In genomic region chr17:15490634-15491261, GRCh38 we compare ENCODE assay signal across 8 cellular contexts. TPM values are rescaled to one million over a fixed set of nuclear protein-coding genes. Genes with fewer than 3 reads are reported as not detected.
DNase-seq lines count a peak whose midpoint lies in the region; ATAC-seq and TF ChIP-seq lines count a peak whose summit lies in the region.

No MANE protein-coding gene starts in this region.

- no peaks in the 10 kb centered on the region for H3K36me3 ChIP-seq in Caco-2 (ENCODE audit: control insufficient read depth, insufficient read depth, low read length)
- H3K36me3 ChIP-seq in PC-9 (ENCODE audit: low read depth) = no peaks in the 10 kb centered on the region
- no peaks in the 10 kb centered on the region for H3K36me3 ChIP-seq in esophagus (ENCODE audit: control insufficient read depth in 2 of 2, insufficient read depth in 2 of 2, low read length in 1 of 2)

- no peak overlapping the region for H2AFZ ChIP-seq in PC-9

- CTCF ChIA-PET in Caco-2 (lab: Charles Lee) = interaction anchor here (1.4 kb wide), 1 partner anchor 12 kb away, joined by 4 read pairs; no protein-coding TSS in a partner anchor
- CTCF ChIA-PET in PC-9 (lab: Charles Lee) = interaction anchor here (1.2 kb wide), 1 partner anchor 12 kb away, joined by 6 read pairs; no protein-coding TSS in a partner anchor

- H3K4me3 ChIP-seq in Caco-2 (ENCODE audit: low read depth, low read length) (no peak overlapping the region), PC-9 (no peak overlapping the region), esophagus (ENCODE audit: low read depth in 1 of 2, low read length in 2 of 2) (no peak overlapping the region)

- H3K27ac Mint-ChIP-seq in Caco-2 (ENCODE audit: unreplicated experiment) = no peak overlapping the region

- H3K27ac ChIP-seq in PC-9 = no peak overlapping the region
- H3K27ac ChIP-seq in esophagus (ENCODE audit: low read depth in 2 of 2, low read length in 1 of 2) = peak overlapping the region; percentile 29 to 37

- no peaks in the 10 kb centered on the region for H4K20me1 ChIP-seq in PC-9 (ENCODE audit: insufficient read depth)

- no peaks in the 10 kb centered on the region for H3F3A ChIP-seq in PC-9 (ENCODE audit: insufficient read depth, low read depth)

- H3K4me2 ChIP-seq in PC-9 = no peak overlapping the region

- no peaks in the 10 kb centered on the region for H3K27me3 Mint-ChIP-seq in Caco-2 (ENCODE audit: insufficient read depth, unreplicated experiment)

- no peaks in the 10 kb centered on the region for H3K36me3 Mint-ChIP-seq in Caco-2 (ENCODE audit: insufficient read depth, unreplicated experiment)

- POLR2A ChIA-PET in Caco-2 (lab: Charles Lee) (no interaction called here), PC-9 (lab: Charles Lee; ENCODE audit: unreplicated experiment) (interaction anchor here (0.6 kb wide), 1 partner anchor 33 kb away, joined by 3 read pairs; no protein-coding TSS in a partner anchor)

- DNase-seq in Caco-2 = peak; percentile 1 to 57
- DNase-seq in PC-9 = peak in 1 of 2 experiments; percentile 77
- peak; percentile 83 for DNase-seq in mucosa of gallbladder (ENCODE audit: low spot score)

- no peak for ATAC-seq in GM19035 (IDR thresholded peaks at IDR 0.05; ENCODE audit: unreplicated experiment)
- no peak for ATAC-seq in GM18517 (IDR thresholded peaks at IDR 0.05; ENCODE audit: unreplicated experiment)
- ATAC-seq in GM19023 (IDR thresholded peaks at IDR 0.05; ENCODE audit: unreplicated experiment) = no peak
- ATAC-seq in GM18907 (IDR thresholded peaks at IDR 0.05; ENCODE audit: unreplicated experiment) = no peak

- H3K27me3 ChIP-seq in Caco-2 (replicated peaks; ENCODE audit: control insufficient read depth, insufficient read depth, low read length) (no peaks in the 10 kb centered on the region), PC-9 (ENCODE audit: insufficient read depth, low read depth) (no peaks in the 10 kb centered on the region), esophagus (ENCODE audit: control insufficient read depth in 1 of 2, insufficient read depth in 2 of 2, low read length in 2 of 2) (no peaks in the 10 kb centered on the region)

- H3K4me1 Mint-ChIP-seq in Caco-2 (ENCODE audit: low read depth, unreplicated experiment) = peaks cover 11% of the 10 kb centered on the region

- H3K4me1 ChIP-seq in Caco-2 (no peaks in the 10 kb centered on the region), PC-9 (replicated peaks; ENCODE audit: insufficient read depth) (no peaks in the 10 kb centered on the region), esophagus (ENCODE audit: control insufficient read depth in 2 of 2, insufficient read depth in 2 of 2, low read length in 1 of 2) (no peaks in the 10 kb centered on the region)

- TF ChIP-seq CTCF in Caco-2 (IDR thresholded peaks at IDR 0.05; ENCODE audit: insufficient read depth in 1 of 2, low read depth in 1 of 2, low read length in 1 of 2, severe bottlenecking in 1 of 2, unreplicated experiment in 1 of 2) (no peak), PC-9 (conservative IDR thresholded peaks at IDR 0.05) (no peak)

- no peaks in the 10 kb centered on the region for H3K9me3 Mint-ChIP-seq in Caco-2 (ENCODE audit: unreplicated experiment)

- no peak overlapping the region for H3K4me3 Mint-ChIP-seq in Caco-2 (ENCODE audit: unreplicated experiment)

- no peaks in the 10 kb centered on the region for H3K9me2 ChIP-seq in PC-9 (ENCODE audit: insufficient read depth)

- intact Hi-C loops in Caco-2 (cut with micrococcal nuclease; ENCODE audit: unreplicated experiment) = no loop called here
- intact Hi-C loops in PC-9 (cut with micrococcal nuclease; ENCODE audit: unreplicated experiment) = no loop called here

- BruUV-seq in Caco-2 (replicated peaks; lab: Mats Ljungman, UMichigan) (no TSS peak), PC-9 (replicated peaks; lab: Mats Ljungman, UMichigan) (TSS peak; percentile 63)

- H3K79me2 ChIP-seq in PC-9 (ENCODE audit: low read depth) = no peaks in the 10 kb centered on the region

- H3K9me3 ChIP-seq in Caco-2 = no peaks in the 10 kb centered on the region
- no peaks in the 10 kb centered on the region for H3K9me3 ChIP-seq in PC-9 (ENCODE audit: insufficient read depth, low read depth)
- H3K9me3 ChIP-seq in esophagus (ENCODE audit: control insufficient read depth in 2 of 2, insufficient read depth in 1 of 2, low read depth in 1 of 2, low read length in 1 of 2) = no peaks in the 10 kb centered on the region

- WGBS in esophagus, 2 donors = 51 to 53% methylated on average over 11 of the region's 11 CpGs

RNA-seq across cellular contexts. Expression of gene CDRT4, which starts 23.3 kb away (rescaled TPM):
- total RNA-seq in Caco-2 (2022) (1.8 and 6.3 TPM in 2 replicates), PC-9 (2021) (11.0 and 17.9 TPM in 2 replicates), mucosa of gallbladder (6.0 TPM)
- polyA plus RNA-seq in esophagus = 10 to 100 TPM in 1 of 2 donors, 1 to 10 TPM in 1; 2.8 to 11.3 TPM
